Comparison of ENCODE assay signal across 10 cellular contexts in genomic region chr17:20074489-20074888, GRCh38.
A peak's percentile ranks its signal among the peaks of the same experiment; 100 is the strongest.
DNase-seq lines count a peak whose midpoint lies in the region; ATAC-seq and TF ChIP-seq lines count a peak whose summit lies in the region.
"Had no signal": no experiment of that assay in that cellular context is flagged by ENCODE, and none has a peak within 500 bp of the region (broad histone marks: within the 10 kb centered on the region; RNA-seq: fewer than 3 reads in every experiment).

No MANE protein-coding gene starts in this region.

- no peaks in the 10 kb centered on the region for H3K9me3 Mint-ChIP-seq in activated T-cell treated with anti-CD3 and anti-CD28 coated beads, Interleukin-2, amount 50 U/mL, for 72 hours

- DNase-seq in activated T-cell treated with anti-CD3 and anti-CD28 coated beads, Interleukin-2, amount 50 U/mL, for 72 hours, result no peak
- DNase-seq in activated T-cell treated with anti-CD3 and anti-CD28 coated beads for 4 hours (no peak), RPMI8226 (peak; percentile 49), left ventricle myocardium superior (no peak), thoracic aorta (ENCODE audit: low spot score) (no peak)
- DNase-seq: central memory CD4-positive, alpha-beta T cell; NCI-H2171 treated with DMSO at 0.1 percent for 48 hours had no signal

- peak overlapping the region; percentile 38 to 48 for H3K4me3 Mint-ChIP-seq in activated T-cell treated with anti-CD3 and anti-CD28 coated beads, Interleukin-2, amount 50 U/mL, for 72 hours

- peaks cover under 1% of the 10 kb centered on the region for H3K27me3 Mint-ChIP-seq in activated T-cell treated with anti-CD3 and anti-CD28 coated beads, Interleukin-2, amount 50 U/mL, for 72 hours (ENCODE audit: low read depth)

- H3K4me3 ChIP-seq in thoracic aorta, result peak overlapping the region; percentile 59

- H3K27ac Mint-ChIP-seq in activated T-cell treated with anti-CD3 and anti-CD28 coated beads, Interleukin-2, amount 50 U/mL, for 72 hours, result no peak overlapping the region

- no peak for TF ChIP-seq CTCF in thoracic aorta (IDR thresholded peaks at IDR 0.05)

- no peaks in the 10 kb centered on the region for H3K27me3 ChIP-seq in thoracic aorta (replicated peaks; ENCODE audit: insufficient read depth)

- H3K36me3 Mint-ChIP-seq in activated T-cell treated with anti-CD3 and anti-CD28 coated beads, Interleukin-2, amount 50 U/mL, for 72 hours (ENCODE audit: insufficient read depth in 2 of 2), result no peaks in the 10 kb centered on the region

- H3K4me1 ChIP-seq in thoracic aorta (ENCODE audit: control insufficient read depth in 1 of 2, low read depth in 2 of 2), result peaks cover 36 to 60% of the 10 kb centered on the region in 2 donors

- no peak for ATAC-seq in activated T-cell treated with anti-CD3 and anti-CD28 coated beads, Interleukin-2, amount 50 U/mL, for 72 hours (replicated peaks in 1 of 2)
- ATAC-seq in left ventricle myocardium superior (peak; percentile 55), thoracic aorta (ENCODE audit: insufficient number of reproducible peaks, low FRiP score, low read depth) (no peak), GM21381 (IDR thresholded peaks at IDR 0.05; ENCODE audit: unreplicated experiment) (no peak), GM21367 (IDR thresholded peaks at IDR 0.05; ENCODE audit: unreplicated experiment) (no peak), GM21515 (IDR thresholded peaks at IDR 0.05; ENCODE audit: unreplicated experiment) (no peak)

- no peaks in the 10 kb centered on the region for H3K36me3 ChIP-seq in thoracic aorta

- H3K4me1 Mint-ChIP-seq in activated T-cell treated with anti-CD3 and anti-CD28 coated beads, Interleukin-2, amount 50 U/mL, for 72 hours (ENCODE audit: low read depth), result peaks cover 28% of the 10 kb centered on the region

- no peaks in the 10 kb centered on the region for H3K9me3 ChIP-seq in thoracic aorta

- peak overlapping the region; percentile 70 to 78 for H3K27ac ChIP-seq in thoracic aorta

- intact Hi-C loops in left ventricle myocardium superior (cut with micrococcal nuclease), result no loop called here
